In the genomic region with DNA sequence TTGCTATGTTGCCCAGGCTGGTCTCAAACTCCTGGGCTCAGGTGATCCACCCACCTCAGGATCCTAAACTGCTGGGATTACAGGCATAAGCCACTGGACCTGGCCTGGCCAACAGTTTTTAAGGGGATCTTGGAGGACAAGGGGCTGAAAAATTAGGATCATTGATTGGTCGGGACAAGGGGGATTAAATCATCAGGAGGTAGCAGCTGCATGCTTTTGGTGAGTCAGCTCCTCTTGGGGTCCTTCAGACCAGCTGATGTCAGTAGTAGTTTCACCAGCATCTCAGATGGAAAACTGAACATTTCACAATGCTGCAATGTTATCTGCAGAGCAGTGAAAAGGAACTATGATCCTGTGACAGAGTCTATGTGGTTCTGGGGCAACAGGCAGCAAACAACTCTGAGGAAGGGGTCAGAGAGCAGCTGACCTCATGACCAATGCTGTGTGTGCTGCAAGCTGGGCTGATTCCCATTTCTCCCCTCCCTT, we compare ENCODE assay signal across 29 cellular contexts. TPM values are rescaled to one million over a fixed set of nuclear protein-coding genes. Genes with fewer than 3 reads are reported as not detected.
DNase-seq lines count a peak whose midpoint lies in the region; ATAC-seq, FAIRE-seq and TF ChIP-seq lines count a peak whose summit lies in the region.
"Had no signal": no experiment of that assay in that cellular context is flagged by ENCODE, and none has a peak within 500 bp of the region (broad histone marks: within the 10 kb centered on the region; RNA-seq: fewer than 3 reads in every experiment).

No MANE protein-coding gene starts in this region.

- no peaks in the 10 kb centered on the region for H3K36me3 Mint-ChIP-seq in chondrocyte (ENCODE audit: low read depth)

- no peak overlapping the region for H3K4me3 Mint-ChIP-seq in chondrocyte (ENCODE audit: unreplicated experiment)
- H3K4me3 Mint-ChIP-seq: activated CD4-positive, alpha-beta T cell treated with anti-CD3 and anti-CD28 coated beads, Interleukin-2, amount 10 ng/mL, durations not matched to agents 24 days and 14 days had no signal

- no peaks in the 10 kb centered on the region for H3K4me1 Mint-ChIP-seq in chondrocyte (ENCODE audit: low read depth)
- H3K4me1 Mint-ChIP-seq: activated CD4-positive, alpha-beta T cell treated with anti-CD3 and anti-CD28 coated beads, Interleukin-2, amount 10 ng/mL, durations not matched to agents 24 days and 14 days had no signal

- TF ChIP-seq POLR2A in right lobe of liver (IDR thresholded peaks at IDR 0.05) (no peak), GM12892 (IDR thresholded peaks at IDR 0.05; ENCODE audit: low read depth, low read length) (no peak)

- FAIRE-seq in urothelium cell line (lab: Jason Lieb, UNC) (peak; percentile 52), GM12892 (lab: Jason Lieb, UNC) (no peak)
- FAIRE-seq: A204.1, frontal cortex, TTC549 had no signal

- H3K4me3 ChIP-seq in fibroblast of mammary gland (ENCODE audit: control insufficient read depth, low read depth, low read length) = no peak overlapping the region
- H3K4me3 ChIP-seq in right lobe of liver = no peak overlapping the region
- H3K4me3 ChIP-seq: adrenal gland, BLaER1, cardiac muscle cell, upper lobe of left lung had no signal

- H3K36me3 ChIP-seq in right lobe of liver = no peaks in the 10 kb centered on the region
- H3K36me3 ChIP-seq: adrenal gland, BLaER1, cardiac muscle cell, upper lobe of left lung had no signal

- peak; percentile 39 for DNase-seq in SIG-M5 treated with dmso at 0.1 percent for 504 hours (lab: John Stamatoyannopoulos, UW; ENCODE audit: unreplicated experiment)
- DNase-seq in SIG-M5 (lab: John Stamatoyannopoulos, UW) = no peak
- DNase-seq in fibroblast of mammary gland (ENCODE audit: low read depth) = peak; percentile 44
- DNase-seq in right lobe of liver = peak; percentile 47 to 79 (median 69)
- no peak for DNase-seq in urothelium cell line (ENCODE audit: low spot score)
- no peak for DNase-seq in GM12892 (ENCODE audit: insufficient read length)
- no peak for DNase-seq in NCI-H2196 treated with DMSO at 0.1 percent for 48 hours (lab: John Stamatoyannopoulos, UW; ENCODE audit: unreplicated experiment)
- DNase-seq in chondrocyte (ENCODE audit: low spot score) = no peak
- DNase-seq: activated CD4-positive, alpha-beta T cell treated with anti-CD3 and anti-CD28 coated beads, Interleukin-2, amount 10 ng/mL, durations not matched to agents 24 days and 14 days; Calu3; HCEC 1CT; NCI-H1105 treated with DMSO at 0.1 percent for 48 hours; NCI-H2081; NCI-H510A; retina; RPMI8226; stimulated activated CD8-positive, alpha-beta memory T cell treated with anti-CD3 and anti-CD28 coated beads, Interleukin-4, amount 100 ng/mL, for 48 hours; SW 1271 had no signal

- no peaks in the 10 kb centered on the region for H3K9me3 ChIP-seq in right lobe of liver
- H3K9me3 ChIP-seq: adrenal gland, BLaER1, upper lobe of left lung had no signal

- H3K9me3 Mint-ChIP-seq in chondrocyte (ENCODE audit: low read depth) = peaks cover 4% of the 10 kb centered on the region
- H3K9me3 Mint-ChIP-seq: activated CD4-positive, alpha-beta T cell treated with anti-CD3 and anti-CD28 coated beads, Interleukin-2, amount 10 ng/mL, durations not matched to agents 24 days and 14 days; activated T-helper 2 cell treated with anti-CD3 and anti-CD28 coated beads, Interferon-gamma antibody, Interleukin-2, Interleukin-4, amounts not matched to agents 10 μg/mL and 5 μg/mL and 100 μg/mL, durations not matched to agents 14 hours and 24 hours and 36 hours had no signal

- peaks cover 0 to 46% (median 18%) of the 10 kb centered on the region in 4 donors for H3K4me1 ChIP-seq in right lobe of liver
- H3K4me1 ChIP-seq: adrenal gland, BLaER1, upper lobe of left lung had no signal

- H3K27ac ChIP-seq in right lobe of liver = peak overlapping the region; percentile 74 to 81 (median 76)
- H3K27ac ChIP-seq: BLaER1, cardiac muscle cell had no signal

- no peaks in the 10 kb centered on the region for H3K27me3 ChIP-seq in right lobe of liver
- H3K27me3 ChIP-seq: adrenal gland, BLaER1, cardiac muscle cell, upper lobe of left lung had no signal

- peaks cover 7% of the 10 kb centered on the region for H3K27me3 Mint-ChIP-seq in chondrocyte (ENCODE audit: low read depth)

- H3K27ac Mint-ChIP-seq in chondrocyte (ENCODE audit: unreplicated experiment) = no peak overlapping the region
- H3K27ac Mint-ChIP-seq: activated CD4-positive, alpha-beta T cell treated with anti-CD3 and anti-CD28 coated beads, Interleukin-2, amount 10 ng/mL, durations not matched to agents 24 days and 14 days; activated T-helper 2 cell treated with anti-CD3 and anti-CD28 coated beads, Interferon-gamma antibody, Interleukin-2, Interleukin-4, amounts not matched to agents 10 μg/mL and 5 μg/mL and 100 μg/mL, durations not matched to agents 14 hours and 24 hours and 36 hours had no signal

- peak; percentile 83 to 94 (median 88) for ATAC-seq in right lobe of liver

- 0% methylated on average over 1 of the region's 1 CpG for WGBS in right lobe of liver (ENCODE audit: insufficient coverage, low coverage, low lambda C conversion rate, missing lambda C conversion rate)

- intact Hi-C loops in right lobe of liver (cut with DNase I) = no loop called here

- no peak for TF ChIP-seq CTCF in fibroblast of mammary gland (conservative IDR thresholded peaks at IDR 0.05; ENCODE audit: control insufficient read depth, insufficient read depth, low read depth, low read length)
- no peak for TF ChIP-seq CTCF in right lobe of liver (IDR thresholded peaks at IDR 0.05)
- TF ChIP-seq CTCF in chondrocyte (IDR thresholded peaks at IDR 0.05) = no peak

RNA-seq across cellular contexts. Expression of a gene that starts 6.3 kb away (rescaled TPM):
- not detected for total RNA-seq in right lobe of liver
- not detected for polyA plus RNA-seq in GM12892 (2012; ENCODE audit: missing spikeins)
- not detected in 3 replicates for total RNA-seq in chondrocyte
- total RNA-seq: activated CD4-positive, alpha-beta T cell treated with anti-CD3 and anti-CD28 coated beads, Interleukin-2, amount 10 ng/mL, durations not matched to agents 24 days and 14 days; activated T-helper 2 cell treated with anti-CD3 and anti-CD28 coated beads, Interferon-gamma antibody, Interleukin-2, Interleukin-4, amounts not matched to agents 10 μg/mL and 5 μg/mL and 100 μg/mL, durations not matched to agents 14 hours and 24 hours and 36 hours; adrenal gland; Calu3; cardiac muscle cell; frontal cortex; HT1080; kidney epithelial cell; mucosa of gallbladder; upper lobe of left lung had no signal
- polyA plus RNA-seq: adrenal gland, cardiac muscle cell had no signal

RNA-seq across cellular contexts. Expression of a gene that starts 19.9 kb away (rescaled TPM):
- total RNA-seq in right lobe of liver (10 to 100 TPM in 5 of 6 experiments, 1 to 10 TPM in 1; 9.3 to 17.8 (median 14.4) TPM), chondrocyte (8.6 to 13.8 TPM (median 9.6 TPM) in 3 replicates)
- 10.7 TPM for polyA plus RNA-seq in GM12892 (2012; ENCODE audit: missing spikeins)

Comparison
In these comparisons a context has a peak if more than half of its experiments do, and no peak if none do; other contexts are left out.
1. DNase-seq: peak in SIG-M5 treated with dmso at 0.1 percent for 504 hours (single experiment), fibroblast of mammary gland (single experiment) and right lobe of liver (3 of 3); none in SIG-M5 (single experiment), urothelium cell line (single experiment), GM12892 (single experiment), NCI-H2196 treated with DMSO at 0.1 percent for 48 hours (single experiment) and chondrocyte (single experiment).